13 cellular contexts compared by ENCODE assay signal in the genomic region with DNA sequence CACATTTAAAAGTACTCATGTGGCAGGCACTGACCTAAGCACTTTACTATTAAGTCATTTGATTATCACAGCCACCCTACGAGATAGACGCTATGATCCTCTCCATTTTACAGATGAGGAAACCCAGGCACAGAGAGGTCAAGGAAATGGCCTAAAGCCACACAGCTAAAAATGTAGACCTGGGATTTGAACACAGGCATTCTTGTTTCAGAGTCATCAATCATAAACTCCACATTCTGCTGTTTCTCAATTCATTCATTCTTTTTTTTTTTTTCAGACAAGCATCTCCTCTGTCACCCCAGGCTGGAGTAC. TPM values are rescaled to one million over a fixed set of nuclear protein-coding genes. Genes with fewer than 3 reads are reported as not detected.
A peak's percentile ranks its signal among the peaks of the same experiment; 100 is the strongest.
DNase-seq lines count a peak whose midpoint lies in the region; ATAC-seq and TF ChIP-seq lines count a peak whose summit lies in the region.
"Had no signal": no experiment of that assay in that cellular context is flagged by ENCODE, and none has a peak within 500 bp of the region (broad histone marks: within the 10 kb centered on the region; RNA-seq: fewer than 3 reads in every experiment).

No MANE protein-coding gene starts in this region.

- H4K20me1 ChIP-seq in GM23338 (replicated peaks; ENCODE audit: insufficient read depth), result no peaks in the 10 kb centered on the region; the same call in 1 of the 2 replicates

- no peak overlapping the region for H3K4me3 Mint-ChIP-seq in GM23338
- H3K4me3 Mint-ChIP-seq: activated CD8-positive, alpha-beta T cell treated with anti-CD3 and anti-CD28 coated beads for 36 hours had no signal

- TF ChIP-seq CTCF in GM23338 (conservative IDR thresholded peaks at IDR 0.05; ENCODE audit: low read depth in 2 of 2) (no peak), adrenal gland (IDR thresholded peaks at IDR 0.05) (no peak), liver (IDR thresholded peaks at IDR 0.05; ENCODE audit: low read depth, low read length, missing input control) (no peak), spleen (IDR thresholded peaks at IDR 0.05 in 8 of 11, conservative IDR thresholded peaks at IDR 0.05 in 3 of 11) (no peak), GM20000 (IDR thresholded peaks at IDR 0.05; ENCODE audit: extremely low read depth, missing control alignments) (no peak)

- no peak overlapping the region for H2AFZ ChIP-seq in GM23338

- intact Hi-C loops in adrenal gland (cut with DNase I) (no loop called here), spleen (cut with DNase I; ENCODE audit: low total_unique reads) (no loop called here)

- H3K9ac ChIP-seq in liver (ENCODE audit: low read depth in 1 of 2, low read length in 2 of 2), result no peak overlapping the region

- H3K27me3 Mint-ChIP-seq in GM23338 (ENCODE audit: insufficient read depth, low read depth, poor library complexity), result peaks cover 28% of the 10 kb centered on the region

- H3K27ac Mint-ChIP-seq in GM23338, result peak overlapping the region; percentile 80
- H3K27ac Mint-ChIP-seq: activated CD8-positive, alpha-beta T cell treated with anti-CD3 and anti-CD28 coated beads for 36 hours; activated T-helper 2 cell treated with anti-CD3 and anti-CD28 coated beads, Interferon-gamma antibody, Interleukin-2, Interleukin-4, amounts not matched to agents 10 μg/mL and 5 μg/mL and 100 μg/mL, durations not matched to agents 14 hours and 24 hours and 36 hours had no signal

- peaks cover 20% of the 10 kb centered on the region for H3F3A ChIP-seq in GM23338 (replicated peaks; ENCODE audit: low read depth)

- peak overlapping the region; percentile 86 for H3K4me2 ChIP-seq in GM23338

- H3K4me3 ChIP-seq in GM23338, result peak overlapping the region; percentile 42; the same call in 1 of the 2 replicates
- no peak overlapping the region for H3K4me3 ChIP-seq in adrenal gland
- no peak overlapping the region for H3K4me3 ChIP-seq in liver (ENCODE audit: low read depth in 1 of 3, low read length in 3 of 3)
- H3K4me3 ChIP-seq in spleen, result no peak overlapping the region

- peaks cover 79% of the 10 kb centered on the region for H3K79me2 ChIP-seq in GM23338 (replicated peaks; ENCODE audit: insufficient read depth)

- H3K9me3 Mint-ChIP-seq in GM23338, result no peaks in the 10 kb centered on the region
- H3K9me3 Mint-ChIP-seq: activated CD8-positive, alpha-beta T cell treated with anti-CD3 and anti-CD28 coated beads for 36 hours; activated T-helper 2 cell treated with anti-CD3 and anti-CD28 coated beads, Interferon-gamma antibody, Interleukin-2, Interleukin-4, amounts not matched to agents 10 μg/mL and 5 μg/mL and 100 μg/mL, durations not matched to agents 14 hours and 24 hours and 36 hours had no signal

- WGBS in adrenal gland, 4 donors, result 61 to 80% (median 72%) methylated on average over 2 of the region's 2 CpGs
- WGBS in liver, result 86% methylated on average over 2 of the region's 2 CpGs
- 60 to 94% (median 79%) methylated on average over 2 of the region's 2 CpGs for WGBS in spleen, 5 donors

- H3K27ac ChIP-seq in GM23338 (ENCODE audit: low read depth) (peak overlapping the region; percentile 96), adrenal gland (peak overlapping the region; percentile 93 to 98 (median 95)), liver (ENCODE audit: low read depth in 1 of 2, low read length in 2 of 2) (peak overlapping the region; percentile 85 to 91), spleen (peak overlapping the region; percentile 10 to 88 (median 81))

- H3K4me1 Mint-ChIP-seq in GM23338, result peaks cover 53% of the 10 kb centered on the region

- H3K36me3 ChIP-seq in GM23338 (ENCODE audit: insufficient read depth) (peaks cover 14% of the 10 kb centered on the region), adrenal gland (replicated peaks in 1 of 2) (peaks cover 0 to 33% of the 10 kb centered on the region in 2 donors), liver (ENCODE audit: control insufficient read depth in 4 of 4, insufficient read depth in 3 of 4, low read depth in 1 of 4, low read length in 3 of 4) (peaks cover 6 to 29% (median 9%) of the 10 kb centered on the region in 4 donors), spleen (peaks cover 0 to 38% (median 4%) of the 10 kb centered on the region in 6 donors)

- peaks cover 52% of the 10 kb centered on the region for H3K36me3 Mint-ChIP-seq in GM23338 (ENCODE audit: low read depth)

- no peak for DNase-seq in GM23338 (ENCODE audit: low spot score)
- DNase-seq in adrenal gland, result no peak
- no peak for DNase-seq in spleen
- no peak for DNase-seq in activated CD4-positive, alpha-beta T cell treated with anti-CD3 and anti-CD28 coated beads, Interleukin-2, amount 50 U/mL, for 4 hours
- DNase-seq in midbrain (lab: John Stamatoyannopoulos, UW), result no peak
- DNase-seq in GM20000 (ENCODE audit: low spot score), result no peak
- DNase-seq: activated CD8-positive, alpha-beta T cell treated with anti-CD3 and anti-CD28 coated beads for 36 hours; NCI-H2029; NCI-H526 treated with DMSO at 0.1 percent for 48 hours; stimulated activated CD4-positive, alpha-beta T cell treated with anti-CD3 and anti-CD28 coated beads, Interleukin-15, amount 100 ng/mL, for 24 hours had no signal

- no peak for ATAC-seq in GM23338
- ATAC-seq in HG03460 (IDR thresholded peaks at IDR 0.05; ENCODE audit: unreplicated experiment), result no peak
- ATAC-seq: activated CD8-positive, alpha-beta T cell treated with anti-CD3 and anti-CD28 coated beads for 36 hours had no signal

- H3K27me3 ChIP-seq in GM23338 (ENCODE audit: insufficient read depth) (no peaks in the 10 kb centered on the region), adrenal gland (no peaks in the 10 kb centered on the region), liver (ENCODE audit: control insufficient read depth in 4 of 4, insufficient read depth in 4 of 4, low read length in 3 of 4) (no peaks in the 10 kb centered on the region), spleen (replicated peaks in 1 of 7) (peaks cover 0 to 40% (median 0%) of the 10 kb centered on the region in 7 donors)

- H3K9me3 ChIP-seq in adrenal gland (replicated peaks in 1 of 3) (no peaks in the 10 kb centered on the region), liver (ENCODE audit: control insufficient read depth in 4 of 4, low read length in 3 of 4) (no peaks in the 10 kb centered on the region), spleen (no peaks in the 10 kb centered on the region)

- H3K4me1 ChIP-seq in GM23338 (ENCODE audit: insufficient read depth) (peaks cover 50% of the 10 kb centered on the region), adrenal gland (replicated peaks in 1 of 2) (peaks cover 54 to 68% of the 10 kb centered on the region in 2 donors), liver (ENCODE audit: control insufficient read depth in 4 of 4, insufficient read depth in 4 of 4, low read length in 3 of 4) (peaks cover 16 to 57% (median 45%) of the 10 kb centered on the region in 4 donors), spleen (peaks cover 23 to 93% (median 63%) of the 10 kb centered on the region in 6 donors)

- no peaks in the 10 kb centered on the region for H3K9me2 ChIP-seq in GM23338 (ENCODE audit: insufficient read depth)

- no peak for TF ChIP-seq RAD21 in liver (IDR thresholded peaks at IDR 0.05)

- TF ChIP-seq POLR2A in adrenal gland (IDR thresholded peaks at IDR 0.05) (no peak), spleen (IDR thresholded peaks at IDR 0.05) (no peak)

TF ChIP-seq in GM23338, 12 proteins besides CTCF, POLR2A, EP300 and RAD21 (continues in another document):
- TF ChIP-seq JUNB (IDR thresholded peaks at IDR 0.05; ENCODE audit: unreplicated experiment) (no peak), ZNF331 (CRISPR knock-in tag; IDR thresholded peaks at IDR 0.05; ENCODE audit: low read depth) (no peak)

TF ChIP-seq in liver, 16 proteins besides CTCF, POLR2A, EP300 and RAD21 (continues in another document):
- TF ChIP-seq JUND (IDR thresholded peaks at IDR 0.05), result no peak
- TF ChIP-seq HNF4A (conservative IDR thresholded peaks at IDR 0.05), result no peak
- TF ChIP-seq, protein P1, sequence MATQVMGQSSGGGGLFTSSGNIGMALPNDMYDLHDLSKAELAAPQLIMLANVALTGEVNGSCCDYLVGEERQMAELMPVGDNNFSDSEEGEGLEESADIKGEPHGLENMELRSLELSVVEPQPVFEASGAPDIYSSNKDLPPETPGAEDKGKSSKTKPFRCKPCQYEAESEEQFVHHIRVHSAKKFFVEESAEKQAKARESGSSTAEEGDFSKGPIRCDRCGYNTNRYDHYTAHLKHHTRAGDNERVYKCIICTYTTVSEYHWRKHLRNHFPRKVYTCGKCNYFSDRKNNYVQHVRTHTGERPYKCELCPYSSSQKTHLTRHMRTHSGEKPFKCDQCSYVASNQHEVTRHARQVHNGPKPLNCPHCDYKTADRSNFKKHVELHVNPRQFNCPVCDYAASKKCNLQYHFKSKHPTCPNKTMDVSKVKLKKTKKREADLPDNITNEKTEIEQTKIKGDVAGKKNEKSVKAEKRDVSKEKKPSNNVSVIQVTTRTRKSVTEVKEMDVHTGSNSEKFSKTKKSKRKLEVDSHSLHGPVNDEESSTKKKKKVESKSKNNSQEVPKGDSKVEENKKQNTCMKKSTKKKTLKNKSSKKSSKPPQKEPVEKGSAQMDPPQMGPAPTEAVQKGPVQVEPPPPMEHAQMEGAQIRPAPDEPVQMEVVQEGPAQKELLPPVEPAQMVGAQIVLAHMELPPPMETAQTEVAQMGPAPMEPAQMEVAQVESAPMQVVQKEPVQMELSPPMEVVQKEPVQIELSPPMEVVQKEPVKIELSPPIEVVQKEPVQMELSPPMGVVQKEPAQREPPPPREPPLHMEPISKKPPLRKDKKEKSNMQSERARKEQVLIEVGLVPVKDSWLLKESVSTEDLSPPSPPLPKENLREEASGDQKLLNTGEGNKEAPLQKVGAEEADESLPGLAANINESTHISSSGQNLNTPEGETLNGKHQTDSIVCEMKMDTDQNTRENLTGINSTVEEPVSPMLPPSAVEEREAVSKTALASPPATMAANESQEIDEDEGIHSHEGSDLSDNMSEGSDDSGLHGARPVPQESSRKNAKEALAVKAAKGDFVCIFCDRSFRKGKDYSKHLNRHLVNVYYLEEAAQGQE (IDR thresholded peaks at IDR 0.05), result no peak
- TF ChIP-seq, protein P2, sequence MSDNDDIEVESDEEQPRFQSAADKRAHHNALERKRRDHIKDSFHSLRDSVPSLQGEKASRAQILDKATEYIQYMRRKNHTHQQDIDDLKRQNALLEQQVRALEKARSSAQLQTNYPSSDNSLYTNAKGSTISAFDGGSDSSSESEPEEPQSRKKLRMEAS (IDR thresholded peaks at IDR 0.05), result no peak
- TF ChIP-seq YY1 (IDR thresholded peaks at IDR 0.05), result no peak
- no peak for TF ChIP-seq HNF4G (IDR thresholded peaks at IDR 0.05)
- TF ChIP-seq GABPA (IDR thresholded peaks at IDR 0.05 in 1 of 2, conservative IDR thresholded peaks at IDR 0.05 in 1 of 2), result no peak

RNA-seq across cellular contexts. Expression of gene EPHA2, which starts 8.3 kb away (rescaled TPM):
- 35.0 and 51.2 TPM in 2 replicates for total RNA-seq in GM23338 (2014; rRNA removed; shearing (Covaris generic))
- polyA plus RNA-seq in GM23338 (2016; fragmentation: Nextera tagmentation; extraction: Ambion mirVana) (7.5 and 8.5 TPM in 2 replicates), adrenal gland (10 to 100 TPM in 2 of 3 donors, 1 to 10 TPM in 1; 2.7 to 15.3 (median 11.5) TPM), liver (1 to 10 TPM; 2.9 to 7.9 TPM), spleen (1 to 10 TPM; 2.0 to 7.4 (median 2.6) TPM)
- total RNA-seq in adrenal gland (10 to 100 TPM; 11.8 to 49.5 (median 19.2) TPM), liver (10 to 100 TPM in 1 of 2 donors, 1 to 10 TPM in 1; 5.8 to 11.1 TPM), spleen (10 to 100 TPM; 10.6 to 35.7 (median 17.1) TPM)
- total RNA-seq: activated CD8-positive, alpha-beta T cell treated with anti-CD3 and anti-CD28 coated beads for 36 hours; activated T-helper 2 cell treated with anti-CD3 and anti-CD28 coated beads, Interferon-gamma antibody, Interleukin-2, Interleukin-4, amounts not matched to agents 10 μg/mL and 5 μg/mL and 100 μg/mL, durations not matched to agents 14 hours and 24 hours and 36 hours had no signal
